Comparison of ENCODE assay signal across 8 cellular contexts in the genomic region with DNA sequence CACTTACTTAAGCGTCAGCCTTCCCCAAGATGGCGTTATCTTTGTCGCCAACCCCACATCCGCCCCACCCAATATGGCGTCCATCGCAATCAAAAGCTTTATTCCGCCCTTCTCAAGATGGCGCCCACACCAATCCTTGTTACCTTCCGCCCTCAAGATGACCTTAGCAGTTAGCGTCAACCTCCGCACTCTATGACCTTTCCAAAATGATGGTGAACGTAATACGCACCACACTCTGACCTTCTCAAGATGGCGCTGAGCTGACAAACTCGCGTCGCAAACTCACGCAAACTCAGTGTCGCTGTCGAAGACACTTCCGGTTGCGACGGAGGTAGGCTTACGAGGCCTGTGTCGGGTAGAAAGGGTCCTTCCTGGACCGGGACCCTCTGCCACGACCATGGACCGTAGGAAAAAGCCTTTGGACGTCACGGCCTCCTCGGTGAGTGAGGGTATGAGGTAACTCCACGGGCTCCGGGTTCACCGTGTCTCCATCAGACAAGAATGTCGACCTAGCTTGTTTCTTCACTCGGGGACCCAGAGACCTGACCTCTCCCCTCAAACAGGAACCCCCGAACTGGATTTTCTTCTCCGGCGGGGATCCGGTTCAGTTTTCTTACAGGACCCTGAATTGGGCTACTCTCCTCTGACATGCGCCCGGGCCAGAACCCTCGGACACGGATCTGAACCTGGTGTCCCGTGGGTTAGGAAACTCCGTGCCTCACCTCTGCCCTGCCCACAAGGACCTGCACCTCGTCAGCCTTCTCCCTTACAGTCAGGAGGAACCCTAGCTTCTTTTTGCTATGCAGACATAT. TPM values are rescaled to one million over a fixed set of nuclear protein-coding genes. Genes with fewer than 3 reads are reported as not detected.
DNase-seq lines count a peak whose midpoint lies in the region; ATAC-seq, FAIRE-seq and TF ChIP-seq lines count a peak whose summit lies in the region.

A gene (plus strand): TSS at position 323 of the 812 bp plus-strand sequence. CDS start 75 bp downstream, at position 398.

- H3K36me3 ChIP-seq in adrenal gland (replicated peaks in 1 of 2) = peaks cover 0 to 21% of the 10 kb centered on the region in 2 donors
- peaks cover 0 to 32% (median 22%) of the 10 kb centered on the region in 9 donors for H3K36me3 ChIP-seq in heart right ventricle
- H3K36me3 ChIP-seq in upper lobe of left lung = peaks cover 16 to 22% (median 19%) of the 10 kb centered on the region in 4 donors

- H3K27ac ChIP-seq in adrenal gland = peak within 1 kb of the TSS; percentile 58 to 93 (median 73)
- peak within 1 kb of the TSS; percentile 64 to 97 (median 84) for H3K27ac ChIP-seq in heart right ventricle
- H3K27ac ChIP-seq in upper lobe of left lung = peak within 1 kb of the TSS; percentile 89 to 93 (median 93)

- intact Hi-C loops in adrenal gland (cut with DNase I) (no loop called here), heart right ventricle (cut with DNase I) (loop anchor here in 1 of 10 donors (1.0 to 5.0 kb wide), 2 partner anchors 296 to 446 kb away; a partner anchor contains a TSS), posterior cingulate gyrus (cut with DNase I) (loop anchor here (5.0 kb wide), 1 partner anchor 446 kb away; a partner anchor contains a TSS)

- peak within 1 kb of the TSS; percentile 60 to 86 (median 74) for H3K4me3 ChIP-seq in adrenal gland
- H3K4me3 ChIP-seq in heart right ventricle = peak within 1 kb of the TSS; percentile 42 to 92 (median 76)
- H3K4me3 ChIP-seq in upper lobe of left lung = peak within 1 kb of the TSS; percentile 70 to 78 (median 74)

- 0% methylated on average over 24 to 47 of the region's 47 CpGs for WGBS in adrenal gland, 4 donors
- WGBS in heart right ventricle, 2 donors = 0% methylated on average over 47 of the region's 47 CpGs
- WGBS in upper lobe of left lung, 2 donors = 0 to 1% methylated on average over 27 to 47 of the region's 47 CpGs

- ATAC-seq in HG02852 (IDR thresholded peaks at IDR 0.05; ENCODE audit: unreplicated experiment) = peak; percentile 99
- ATAC-seq in heart right ventricle = peak; percentile 98 to 99 (median 98)
- peak; percentile 99 to 100 for ATAC-seq in upper lobe of left lung (ENCODE audit: low FRiP score in 2 of 2)

- peaks cover 15 to 19% of the 10 kb centered on the region in 2 donors for H3K4me1 ChIP-seq in adrenal gland (replicated peaks in 1 of 2)
- H3K4me1 ChIP-seq in heart right ventricle = peaks cover 0 to 61% (median 45%) of the 10 kb centered on the region in 9 donors
- H3K4me1 ChIP-seq in upper lobe of left lung = peaks cover 16 to 41% (median 23%) of the 10 kb centered on the region in 4 donors

- no peak for TF ChIP-seq CTCF in adrenal gland (IDR thresholded peaks at IDR 0.05)
- TF ChIP-seq CTCF in heart right ventricle (IDR thresholded peaks at IDR 0.05) = peak in 1 of 9 donors; percentile 4
- TF ChIP-seq CTCF in upper lobe of left lung (IDR thresholded peaks at IDR 0.05) = peak in 3 of 6 experiments; percentile 11 to 19 (median 14)

- peak; percentile 74 for DNase-seq in GM12892 (ENCODE audit: insufficient read length)
- peak; percentile 96 for DNase-seq in NCI-H146 (lab: John Stamatoyannopoulos, UW)
- peak; percentile 87 to 99 (median 94) for DNase-seq in T-helper 1 cell
- DNase-seq in adrenal gland = peak; percentile 95 to 99 (median 97)
- DNase-seq in heart right ventricle = peak; percentile 88 to 99
- peak; percentile 86 to 99 (median 93) for DNase-seq in posterior cingulate gyrus
- peak in 1 of 2 donors; percentile 95 for DNase-seq in upper lobe of left lung

- no peaks in the 10 kb centered on the region for H3K9me3 ChIP-seq in adrenal gland (replicated peaks in 1 of 3)
- no peaks in the 10 kb centered on the region for H3K9me3 ChIP-seq in heart right ventricle
- no peaks in the 10 kb centered on the region for H3K9me3 ChIP-seq in upper lobe of left lung

- TF ChIP-seq EP300 in upper lobe of left lung (IDR thresholded peaks at IDR 0.05) = peak in 1 of 4 donors; percentile 98

- peak; percentile 96 for FAIRE-seq in GM12892 (lab: Jason Lieb, UNC)

- TF ChIP-seq POLR2A in GM12892 (IDR thresholded peaks at IDR 0.05; ENCODE audit: low read depth, low read length) = peak; percentile 98
- TF ChIP-seq POLR2A in adrenal gland (IDR thresholded peaks at IDR 0.05) = peak; percentile 72 to 85
- TF ChIP-seq POLR2A in upper lobe of left lung (IDR thresholded peaks at IDR 0.05) = peak in 3 of 4 donors; percentile 71 to 91 (median 81)

- H3K27me3 ChIP-seq in adrenal gland (no peaks in the 10 kb centered on the region), heart right ventricle (no peaks in the 10 kb centered on the region), upper lobe of left lung (no peaks in the 10 kb centered on the region)

RNA-seq across cellular contexts. Expression of the gene that starts here (rescaled TPM):
- polyA plus RNA-seq in GM12892 (2012; ENCODE audit: missing spikeins) = 13.0 TPM
- 10 to 100 TPM in 6 of 8 donors, 1 to 10 TPM in 2; 4.3 to 20.5 (median 18.3) TPM for total RNA-seq in adrenal gland
- 10 to 100 TPM; 26.1 to 31.6 (median 31.0) TPM for polyA plus RNA-seq in adrenal gland
- total RNA-seq in heart right ventricle = 10 to 100 TPM in 9 of 10 donors, 1 to 10 TPM in 1; 10.0 to 15.4 (median 11.6) TPM
- polyA plus RNA-seq in heart right ventricle = 10 to 100 TPM; 10.1 to 18.6 TPM
- total RNA-seq in upper lobe of left lung = 10 to 100 TPM; 14.1 to 28.3 (median 21.8) TPM
